In genomic region chr10:1452777-1453176, GRCh38 we compare ENCODE assay signal across 19 cellular contexts.
DNase-seq lines count a peak whose midpoint lies in the region; ATAC-seq and TF ChIP-seq lines count a peak whose summit lies in the region.
"Had no signal": no experiment of that assay in that cellular context is flagged by ENCODE, and none has a peak within 500 bp of the region (broad histone marks: within the 10 kb centered on the region; RNA-seq: fewer than 3 reads in every experiment).

No MANE protein-coding gene starts in this region.

- in situ Hi-C loops in GM23248 (cut with MboI), result no loop called here

- intact Hi-C loops in heart right ventricle (cut with DNase I), result no loop called here

- H3K4me1 ChIP-seq in right atrium auricular region (no peaks in the 10 kb centered on the region), heart right ventricle (no peaks in the 10 kb centered on the region), DND-41 (ENCODE audit: insufficient read depth, low read length) (peaks cover 51% of the 10 kb centered on the region), GM23248 (ENCODE audit: insufficient read depth) (no peaks in the 10 kb centered on the region)

- DNase-seq in right atrium auricular region (ENCODE audit: low spot score) (peak; percentile 5), heart right ventricle (no peak), DND-41 (no peak), osteocyte (ENCODE audit: extremely low spot score, unreplicated experiment) (peak; percentile 64), GM23248 (no peak), A172 (ENCODE audit: low spot score) (no peak)
- DNase-seq: ACHN; C1 segment of cervical spinal cord; CD4-positive, alpha-beta memory T cell; CD4-positive, CD25-positive, alpha-beta regulatory T cell; CD8-positive, alpha-beta memory T cell; COR-L47; DMS 273 treated with DMSO at 0.1 percent for 48 hours; DMS153; DMS53; DMS79; GF-D8 had no signal

- 64% methylated on average over 8 of the region's 8 CpGs for WGBS in heart right ventricle, 2 donors
- WGBS in GM23248 (ENCODE audit: low coverage in 1 of 2, low lambda C conversion rate in 2 of 2, missing lambda C conversion rate in 2 of 2), 2 experiments, result 35 to 38% methylated on average over 8 of the region's 8 CpGs

- H3K4me3 Mint-ChIP-seq in osteocyte (ENCODE audit: unreplicated experiment), result no peak overlapping the region
- H3K4me3 Mint-ChIP-seq: CD14-positive monocyte; CD4-positive, alpha-beta memory T cell; CD4-positive, CD25-positive, alpha-beta regulatory T cell; CD8-positive, alpha-beta memory T cell had no signal

- H3K4me3 ChIP-seq in right atrium auricular region, result no peak overlapping the region
- no peak overlapping the region for H3K4me3 ChIP-seq in heart right ventricle
- no peak overlapping the region for H3K4me3 ChIP-seq in DND-41 (ENCODE audit: low read depth in 1 of 2, low read length in 2 of 2)
- H3K4me3 ChIP-seq in GM23248, result no peak overlapping the region

- H3K27ac Mint-ChIP-seq in osteocyte (ENCODE audit: unreplicated experiment), result no peak overlapping the region
- H3K27ac Mint-ChIP-seq: CD14-positive monocyte; CD4-positive, alpha-beta memory T cell; CD4-positive, CD25-positive, alpha-beta regulatory T cell had no signal

- no peaks in the 10 kb centered on the region for H3K4me1 Mint-ChIP-seq in osteocyte (ENCODE audit: unreplicated experiment)
- H3K4me1 Mint-ChIP-seq: CD14-positive monocyte; CD4-positive, CD25-positive, alpha-beta regulatory T cell; CD8-positive, alpha-beta memory T cell had no signal

- H3K9ac ChIP-seq in DND-41 (ENCODE audit: low read depth, low read length) (no peak overlapping the region), GM23248 (no peak overlapping the region)

- H3F3A ChIP-seq in GM23248 (ENCODE audit: insufficient read depth), result no peaks in the 10 kb centered on the region

- H3K36me3 ChIP-seq in right atrium auricular region, result no peaks in the 10 kb centered on the region
- no peaks in the 10 kb centered on the region for H3K36me3 ChIP-seq in heart right ventricle
- no peaks in the 10 kb centered on the region for H3K36me3 ChIP-seq in DND-41 (ENCODE audit: insufficient read depth, low read length)
- no peaks in the 10 kb centered on the region for H3K36me3 ChIP-seq in GM23248 (ENCODE audit: low read depth)

- H4K20me1 ChIP-seq in DND-41 (ENCODE audit: insufficient read depth, low read length), result no peaks in the 10 kb centered on the region
- H4K20me1 ChIP-seq in GM23248 (ENCODE audit: insufficient read depth), result no peaks in the 10 kb centered on the region

- ATAC-seq in heart right ventricle (no peak), DND-41 (ENCODE audit: insufficient read depth, low read depth) (no peak)

- H3K27me3 ChIP-seq in right atrium auricular region (no peaks in the 10 kb centered on the region), heart right ventricle (peaks cover 0 to 31% (median 22%) of the 10 kb centered on the region in 7 donors), DND-41 (ENCODE audit: insufficient read depth, low read length, poor library complexity) (no peaks in the 10 kb centered on the region), GM23248 (replicated peaks; ENCODE audit: insufficient read depth) (no peaks in the 10 kb centered on the region)

- peaks cover 51% of the 10 kb centered on the region for H3K27me3 Mint-ChIP-seq in osteocyte (ENCODE audit: unreplicated experiment)

- no peaks in the 10 kb centered on the region for H3K9me3 Mint-ChIP-seq in osteocyte (ENCODE audit: unreplicated experiment)

- H3K36me3 Mint-ChIP-seq in osteocyte (ENCODE audit: unreplicated experiment), result no peaks in the 10 kb centered on the region
- H3K36me3 Mint-ChIP-seq: CD14-positive monocyte; CD4-positive, alpha-beta memory T cell; CD4-positive, CD25-positive, alpha-beta regulatory T cell had no signal

- TF ChIP-seq CTCF in right atrium auricular region (IDR thresholded peaks at IDR 0.05) (no peak), heart right ventricle (IDR thresholded peaks at IDR 0.05) (no peak), DND-41 (IDR thresholded peaks at IDR 0.05; ENCODE audit: borderline replicate concordance, extremely low read depth, low read length, poor library complexity, severe bottlenecking) (no peak), osteocyte (IDR thresholded peaks at IDR 0.05) (no peak)

- H3K9me3 ChIP-seq in right atrium auricular region, result peaks cover 0 to 4% of the 10 kb centered on the region in 2 donors
- peaks cover 0 to 5% (median 0%) of the 10 kb centered on the region in 11 donors for H3K9me3 ChIP-seq in heart right ventricle
- H3K9me3 ChIP-seq in DND-41 (ENCODE audit: insufficient read depth, low read length, severe bottlenecking), result no peaks in the 10 kb centered on the region
- H3K9me3 ChIP-seq in GM23248 (ENCODE audit: low read depth), result no peaks in the 10 kb centered on the region

- H3K79me2 ChIP-seq in DND-41 (ENCODE audit: insufficient read depth, low read length), result no peaks in the 10 kb centered on the region
- no peaks in the 10 kb centered on the region for H3K79me2 ChIP-seq in GM23248 (ENCODE audit: insufficient read depth)

- no peak overlapping the region for H3K27ac ChIP-seq in right atrium auricular region
- H3K27ac ChIP-seq in heart right ventricle, result no peak overlapping the region
- H3K27ac ChIP-seq in DND-41 (ENCODE audit: low read length), result peak overlapping the region; percentile 95
- no peak overlapping the region for H3K27ac ChIP-seq in GM23248
- H3K27ac ChIP-seq: 22Rv1 had no signal

- H2AFZ ChIP-seq in DND-41 (ENCODE audit: low read depth, low read length) (no peak overlapping the region), GM23248 (no peak overlapping the region)

- no peaks in the 10 kb centered on the region for H3K9me2 ChIP-seq in GM23248 (ENCODE audit: insufficient read depth)

- H3K4me2 ChIP-seq in DND-41 (ENCODE audit: insufficient read depth, low read length) (no peak overlapping the region), GM23248 (ENCODE audit: unreplicated experiment) (no peak overlapping the region)

Comparison
In these comparisons a context has a peak if more than half of its experiments do, and no peak if none do; other contexts are left out.
1. DNase-seq: peak in right atrium auricular region (single experiment) and osteocyte (single experiment); none in heart right ventricle (0 of 2), DND-41 (single experiment), GM23248 (single experiment) and A172 (single experiment).